ENCODE assay signal across 8 cellular contexts in the genomic region with DNA sequence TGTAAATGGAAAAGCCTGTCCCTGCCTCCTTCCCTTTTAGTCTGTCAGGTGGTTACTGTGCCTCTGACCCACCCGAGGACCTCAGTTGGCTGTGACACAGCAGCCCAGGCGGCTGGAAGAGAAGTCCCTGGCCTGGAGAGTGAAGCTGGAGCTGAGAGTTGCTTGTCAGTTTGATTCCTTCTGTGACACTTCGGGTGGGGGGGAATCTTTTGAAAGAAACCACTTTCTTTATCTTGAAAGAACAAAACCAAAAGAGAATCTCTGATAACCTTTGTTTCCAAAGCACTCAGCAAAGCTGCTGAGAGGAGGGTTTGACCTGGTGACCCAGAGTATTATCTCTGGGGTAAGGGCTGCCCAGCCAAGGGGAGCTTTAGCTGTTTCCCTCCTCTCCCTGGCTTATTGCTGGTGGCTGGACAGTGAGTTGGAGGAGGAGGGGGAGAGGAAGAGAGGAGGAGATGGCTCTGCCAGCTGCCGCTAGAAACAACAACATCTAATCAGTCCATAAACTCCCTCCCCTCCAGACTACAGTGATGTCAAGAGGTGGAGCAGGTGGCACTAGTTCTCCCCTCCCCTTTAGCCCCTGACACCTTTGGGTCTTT. TPM values are rescaled to one million over a fixed set of nuclear protein-coding genes. Genes with fewer than 3 reads are reported as not detected.
DNase-seq lines count a peak whose midpoint lies in the region; ATAC-seq, FAIRE-seq and TF ChIP-seq lines count a peak whose summit lies in the region.

No MANE protein-coding gene starts in this region.

- SMC1A ChIA-PET in GM12878 (lab: Charles Lee; ENCODE audit: uncharacterized antibody, unreplicated experiment), result interaction anchor here (0.8 to 1.5 kb wide), 4 partner anchors 10 to 76 kb away, joined by 3 to 4 read pairs (median 3); no protein-coding TSS in a partner anchor

- H3K9me3 ChIP-seq in GM12878 (replicated peaks; ENCODE audit: control insufficient read depth, insufficient read depth, low read length) (no peaks in the 10 kb centered on the region; the same call in 2 of the 3 replicates), mesenchymal stem cell (ENCODE audit: control insufficient read depth, low read length) (no peaks in the 10 kb centered on the region)

- RAD21 ChIA-PET in GM12878 (lab: Charles Lee; ENCODE audit: unreplicated experiment), result interaction anchor here (0.7 to 1.6 kb wide), 4 partner anchors 29 to 38 kb away, joined by 3 to 5 read pairs (median 4); no protein-coding TSS in a partner anchor

- peak overlapping the region; percentile 45 for H3K4me2 ChIP-seq in GM12878 (ENCODE audit: control insufficient read depth, insufficient read depth)
- H3K4me2 ChIP-seq in mesenchymal stem cell (ENCODE audit: low read length, poor library complexity, severe bottlenecking), result no peak overlapping the region

- H3K4me1 ChIP-seq in GM12878 (ENCODE audit: control insufficient read depth, insufficient read depth, low read length), result peaks cover 47% of the 10 kb centered on the region
- peaks cover 43% of the 10 kb centered on the region for H3K4me1 ChIP-seq in mesenchymal stem cell (ENCODE audit: control insufficient read depth, insufficient read depth, low read depth, low read length)
- peaks cover 7% of the 10 kb centered on the region for H3K4me1 ChIP-seq in urinary bladder (ENCODE audit: insufficient read depth)

- TF ChIP-seq POLR2A in GM12878 (IDR thresholded peaks at IDR 0.05; ENCODE audit: low read depth, low read length), result no peak

- H3K14ac ChIP-seq in mesenchymal stem cell (ENCODE audit: low read length in 2 of 2), result no peak overlapping the region

- H2BK5ac ChIP-seq in mesenchymal stem cell (ENCODE audit: low read depth, low read length, poor library complexity, severe bottlenecking), result no peak overlapping the region

- H2AK5ac ChIP-seq in mesenchymal stem cell (ENCODE audit: low read length, severe bottlenecking), result peak overlapping the region; percentile 79

- in situ Hi-C loops in GM12878 (cut with MboI), result no loop called here

- H3K79me1 ChIP-seq in mesenchymal stem cell (replicated peaks; ENCODE audit: low read length, poor library complexity, severe bottlenecking), result peaks cover 11% of the 10 kb centered on the region

- ATAC-seq in GM12878, result peak; percentile 9; the same call in 1 of the 3 replicates

- WGBS in GM12878 (ENCODE audit: insufficient coverage, insufficient replicate concordance, low lambda C conversion rate, missing lambda C conversion rate), result 35% methylated on average over 3 of the region's 4 CpGs
- WGBS in mesenchymal stem cell, result 42% methylated on average over 2 of the region's 4 CpGs
- 14% methylated on average over 4 of the region's 4 CpGs for WGBS in urinary bladder

- H4K91ac ChIP-seq in mesenchymal stem cell (ENCODE audit: low read length), result peak overlapping the region; percentile 55

- no peak overlapping the region for H4K8ac ChIP-seq in mesenchymal stem cell (ENCODE audit: low read length)

- BruUV-seq in GM12878 (replicated peaks; lab: Mats Ljungman, UMichigan), result no TSS peak

- no peak for TF ChIP-seq EP300 in GM12878 (IDR thresholded peaks at IDR 0.05; ENCODE audit: borderline replicate concordance in 1 of 2, control insufficient read depth in 1 of 2, low read depth in 2 of 2, low read length in 2 of 2)

- H3K9ac ChIP-seq in GM12878 (ENCODE audit: control insufficient read depth, insufficient read depth, low read length) (no peak overlapping the region), mesenchymal stem cell (ENCODE audit: low read length) (peak overlapping the region; percentile 53)

- no peaks in the 10 kb centered on the region for H3K27me3 ChIP-seq in GM12878 (replicated peaks in 1 of 2; ENCODE audit: control insufficient read depth in 2 of 2, insufficient read depth in 2 of 2, low read length in 1 of 2)
- H3K27me3 ChIP-seq in mesenchymal stem cell (ENCODE audit: control insufficient read depth in 1 of 2, insufficient read depth in 1 of 2, low read length in 2 of 2), result no peaks in the 10 kb centered on the region

- intact Hi-C loops in GM12878 (cut with micrococcal nuclease; ENCODE audit: unreplicated experiment), result no loop called here

- peak overlapping the region in 1 of 2 experiments; percentile 5 for H3K4ac ChIP-seq in mesenchymal stem cell (ENCODE audit: low read depth in 1 of 2, low read length in 2 of 2)

- H3K27ac ChIP-seq in GM12878 (ENCODE audit: control insufficient read depth, insufficient read depth), result peak overlapping the region; percentile 41; the same call in 1 of the 2 replicates
- no peak overlapping the region for H3K27ac ChIP-seq in mesenchymal stem cell (ENCODE audit: low read length, poor library complexity, severe bottlenecking)
- peak overlapping the region; percentile 51 for H3K27ac ChIP-seq in urinary bladder (ENCODE audit: low read depth)

- CTCF ChIA-PET in GM12878 (lab: Yijun Ruan, JAX), result interaction anchor here (1.3 to 1.4 kb wide), 3 partner anchors 10 to 36 kb away, joined by 4 read pairs; no protein-coding TSS in a partner anchor

- H3K4me3 ChIP-seq in GM12878 (no peak overlapping the region), mesenchymal stem cell (ENCODE audit: insufficient read depth in 1 of 2, low read depth in 1 of 2, low read length in 2 of 2) (peak overlapping the region in 1 of 2 experiments; percentile 13), urinary bladder (ENCODE audit: low read depth, low read length) (no peak overlapping the region)

- no peak for TF ChIP-seq RAD21 in GM12878 (IDR thresholded peaks at IDR 0.05; ENCODE audit: insufficient read depth, low read depth, low read length)

- no peak overlapping the region for H3K23ac ChIP-seq in mesenchymal stem cell (ENCODE audit: low read length in 2 of 2)

- H2AFZ ChIP-seq in GM12878 (ENCODE audit: control insufficient read depth, low read depth, low read length), result peak overlapping the region; percentile 39; the same call in 1 of the 2 replicates
- H2AFZ ChIP-seq in mesenchymal stem cell (ENCODE audit: low read depth, low read length), result no peak overlapping the region

- peak overlapping the region; percentile 45 to 83 for H2BK12ac ChIP-seq in mesenchymal stem cell (ENCODE audit: low read length in 2 of 2)

- peak; percentile 59 for DNase-seq in DMS153 (lab: John Stamatoyannopoulos, UW)
- peak; percentile 77 for DNase-seq in NCI-H510A (lab: John Stamatoyannopoulos, UW)
- no peak for DNase-seq in GM12878 (ENCODE audit: low read depth, low spot score)
- DNase-seq in mesenchymal stem cell, result no peak
- DNase-seq in AG20443 (ENCODE audit: low spot score), result no peak
- DNase-seq in NK-92 treated with Interleukin-12 subunit alpha and Interleukin-12 subunit beta, amount 100 ng/mL, for 24 hours (lab: John Stamatoyannopoulos, UW), result no peak
- DNase-seq in GOT3 (lab: John Stamatoyannopoulos, UW), result no peak

- TF ChIP-seq CTCF in GM12878 (IDR thresholded peaks at IDR 0.05 in 2 of 3, conservative IDR thresholded peaks at IDR 0.05 in 1 of 3; ENCODE audit: control insufficient read depth in 2 of 3, extremely low read depth in 1 of 3, insufficient read depth in 1 of 3, low read depth in 3 of 3, low read length in 3 of 3), result no peak

- no peaks in the 10 kb centered on the region for H4K20me1 ChIP-seq in GM12878 (ENCODE audit: control insufficient read depth, insufficient read depth)

- POLR2A ChIA-PET in GM12878 (lab: Charles Lee), result interaction anchor here (1.1 kb wide), 1 partner anchor 15 kb away, joined by 4 read pairs; no protein-coding TSS in a partner anchor

- no peak overlapping the region for H2BK120ac ChIP-seq in mesenchymal stem cell (ENCODE audit: low read depth, low read length)

- H3K18ac ChIP-seq in mesenchymal stem cell (ENCODE audit: low read depth in 1 of 2, low read length in 2 of 2), result peak overlapping the region; percentile 76 to 79

- H3K36me3 ChIP-seq in GM12878 (ENCODE audit: control insufficient read depth in 2 of 2, insufficient read depth in 2 of 2, low read length in 1 of 2) (no peaks in the 10 kb centered on the region), mesenchymal stem cell (ENCODE audit: control insufficient read depth in 1 of 2, insufficient read depth in 2 of 2, low read depth in 1 of 2, low read length in 2 of 2) (peaks cover 0 to 5% of the 10 kb centered on the region in 2 experiments), urinary bladder (ENCODE audit: insufficient read depth) (no peaks in the 10 kb centered on the region)

- H3K79me2 ChIP-seq in GM12878 (ENCODE audit: control insufficient read depth, insufficient read depth, low read length), result no peaks in the 10 kb centered on the region

- H2BK15ac ChIP-seq in mesenchymal stem cell (ENCODE audit: low read depth, poor library complexity, severe bottlenecking), result no peak overlapping the region

- no peak for FAIRE-seq in GM12878 (lab: Jason Lieb, UNC)

TF ChIP-seq in GM12878, 131 proteins besides CTCF, POLR2A, EP300 and RAD21 (continues in another document):
- no peak for TF ChIP-seq NR2C2 (IDR thresholded peaks at IDR 0.05; ENCODE audit: borderline replicate concordance, control insufficient read depth, insufficient read length, low read depth)

RNA-seq across cellular contexts. Expression of a gene that starts 34.0 kb away (rescaled TPM):
- 23.6 and 27.1 TPM in 2 replicates for total RNA-seq in GM12878 (2013; cell fraction: nucleolus; rRNA removed)
- total RNA-seq in GM12878 (2014; rRNA removed) (0.45 and 0.71 TPM in 2 replicates), GM12878 (2014; rRNA removed; fragmentation: Illumina TruSeq; extraction: Trizol) (0.63 and 0.64 TPM in 2 replicates), GM12878 (2021) (0.69 and 0.92 TPM in 2 replicates), urinary bladder (28.4 TPM)
- polyA plus RNA-seq in GM12878 (2011; ENCODE audit: low read depth), result 1.5 TPM
- polyA plus RNA-seq in GM12878 (2011; rRNA removed) (8.1 and 8.3 TPM in 2 replicates), GM12878 (2014; fragmentation: Illumina TruSeq; extraction: Trizol) (0.55 and 0.76 TPM in 2 replicates), GM12878 (2014; fragmentation: Nextera tagmentation; extraction: Ambion mirVana) (under 1 TPM; 0.11 to 0.18 TPM), GM12878 (2014; rRNA removed) (0.41 and 0.47 TPM in 2 replicates), GM12878 (2016; fragmentation: Nextera tagmentation; extraction: Ambion mirVana) (under 1 TPM; 0.15 to 0.51 TPM), urinary bladder (16.0 TPM)
- polyA plus RNA-seq in GM12878 (2011; cell fraction: cytosol; rRNA removed), result 4.7 and 6.4 TPM in 2 replicates
- polyA plus RNA-seq in GM12878 (2011; cell fraction: nucleus; rRNA removed), result 4.7 and 7.8 TPM in 2 replicates
- 2.3 and 2.6 TPM in 2 replicates for polyA plus RNA-seq in GM12878 (2012)
- 7.1 and 12.7 TPM in 2 replicates for polyA minus RNA-seq in GM12878 (2011; rRNA and poly(A)+ RNA removed)
- 2.5 and 3.2 TPM in 2 replicates for polyA minus RNA-seq in GM12878 (2011; cell fraction: cytosol; rRNA and poly(A)+ RNA removed)
- 5.4 and 5.7 TPM in 2 replicates for polyA minus RNA-seq in GM12878 (2011; cell fraction: nucleus; rRNA and poly(A)+ RNA removed)
- polyA plus RNA-seq in mesenchymal stem cell (2013, experiment 1 of 2), result 10.5 TPM
- polyA plus RNA-seq in mesenchymal stem cell (2013, experiment 2 of 2), result 10.8 TPM

Comparison
In these comparisons a context has a peak if more than half of its experiments do, and no peak if none do; other contexts are left out.
1. DNase-seq: peak in DMS153 (single experiment) and NCI-H510A (single experiment); none in GM12878 (single experiment), mesenchymal stem cell (single experiment), AG20443 (single experiment), NK-92 treated with Interleukin-12 subunit alpha and Interleukin-12 subunit beta, amount 100 ng/mL, for 24 hours (single experiment) and GOT3 (single experiment).